ENCODE assay signal across 1 cellular context in genomic region chr5:173472164-173472563, GRCh38.
TF ChIP-seq lines count a peak whose summit lies in the region.

No MANE protein-coding gene starts in this region.

TF ChIP-seq in A549, 52 proteins besides CTCF, POLR2A, EP300 and RAD21 (continued from another document):
- TF ChIP-seq REST (IDR thresholded peaks at IDR 0.05) (no peak), JUN (IDR thresholded peaks at IDR 0.05) (0 out of 5 replicates have a peak, but pooled peaks of 1 of the 2 experiments have one; percentile 37), MYC (IDR thresholded peaks at IDR 0.05; ENCODE audit: borderline replicate concordance, low read length) (peak; percentile 40; the same call in 1 of the 2 replicates), HDAC2 (IDR thresholded peaks at IDR 0.05) (no peak), JUNB (IDR thresholded peaks at IDR 0.05) (peak; percentile 64; the same call in 1 of the 2 replicates), MAX (IDR thresholded peaks at IDR 0.05) (peak; percentile 85), SMC3 (IDR thresholded peaks at IDR 0.05) (no peak), E2F6 (IDR thresholded peaks at IDR 0.05; ENCODE audit: borderline replicate concordance, low read depth) (0 out of 2 replicates have a peak, but pooled peaks have one; percentile 26), CHD2 (IDR thresholded peaks at IDR 0.05; ENCODE audit: low read length, partially characterized antibody) (no peak)
TF ChIP-seq in A549: peak in this region for 9.
